Comparison of ENCODE assay signal across 1 cellular context in the genomic region with DNA sequence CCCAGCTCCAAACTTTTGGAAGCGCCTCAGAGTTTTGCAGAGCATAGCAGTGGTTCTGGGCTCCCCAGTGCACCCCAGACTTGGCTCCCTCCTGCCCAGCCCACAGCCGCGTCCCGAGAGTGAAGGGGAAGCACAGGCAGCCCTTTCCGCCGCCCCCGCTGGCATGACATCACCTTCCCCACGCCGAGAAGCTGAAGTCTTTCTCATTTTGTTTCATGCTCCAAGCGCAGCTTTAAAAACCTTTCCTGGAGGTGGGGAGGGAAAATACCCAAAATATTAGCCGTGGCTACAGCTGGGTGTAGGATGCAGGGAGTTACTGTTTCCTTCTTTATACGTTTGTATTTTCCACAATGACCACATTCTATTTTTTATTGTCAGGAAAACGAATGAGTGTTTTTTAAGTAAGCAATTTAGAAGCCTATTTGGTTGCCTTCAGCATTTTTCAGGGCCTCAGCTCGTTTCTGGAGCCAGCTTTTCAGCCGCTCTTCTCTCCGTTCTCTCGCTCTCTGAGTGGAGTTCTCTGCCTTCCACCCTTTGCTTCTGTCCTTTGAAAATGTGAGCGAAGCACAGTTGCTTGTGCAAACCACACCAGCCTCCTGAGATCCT.
TF ChIP-seq lines count a peak whose summit lies in the region.

No MANE protein-coding gene starts in this region.

TF ChIP-seq in GM12878, 131 proteins besides CTCF, POLR2A, EP300 and RAD21 (continued from another document and continues in another):
- TF ChIP-seq, protein P1, sequence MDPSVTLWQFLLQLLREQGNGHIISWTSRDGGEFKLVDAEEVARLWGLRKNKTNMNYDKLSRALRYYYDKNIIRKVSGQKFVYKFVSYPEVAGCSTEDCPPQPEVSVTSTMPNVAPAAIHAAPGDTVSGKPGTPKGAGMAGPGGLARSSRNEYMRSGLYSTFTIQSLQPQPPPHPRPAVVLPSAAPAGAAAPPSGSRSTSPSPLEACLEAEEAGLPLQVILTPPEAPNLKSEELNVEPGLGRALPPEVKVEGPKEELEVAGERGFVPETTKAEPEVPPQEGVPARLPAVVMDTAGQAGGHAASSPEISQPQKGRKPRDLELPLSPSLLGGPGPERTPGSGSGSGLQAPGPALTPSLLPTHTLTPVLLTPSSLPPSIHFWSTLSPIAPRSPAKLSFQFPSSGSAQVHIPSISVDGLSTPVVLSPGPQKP (IDR thresholded peaks at IDR 0.05; ENCODE audit: low read depth, low read length): no peak
- TF ChIP-seq, protein P2, sequence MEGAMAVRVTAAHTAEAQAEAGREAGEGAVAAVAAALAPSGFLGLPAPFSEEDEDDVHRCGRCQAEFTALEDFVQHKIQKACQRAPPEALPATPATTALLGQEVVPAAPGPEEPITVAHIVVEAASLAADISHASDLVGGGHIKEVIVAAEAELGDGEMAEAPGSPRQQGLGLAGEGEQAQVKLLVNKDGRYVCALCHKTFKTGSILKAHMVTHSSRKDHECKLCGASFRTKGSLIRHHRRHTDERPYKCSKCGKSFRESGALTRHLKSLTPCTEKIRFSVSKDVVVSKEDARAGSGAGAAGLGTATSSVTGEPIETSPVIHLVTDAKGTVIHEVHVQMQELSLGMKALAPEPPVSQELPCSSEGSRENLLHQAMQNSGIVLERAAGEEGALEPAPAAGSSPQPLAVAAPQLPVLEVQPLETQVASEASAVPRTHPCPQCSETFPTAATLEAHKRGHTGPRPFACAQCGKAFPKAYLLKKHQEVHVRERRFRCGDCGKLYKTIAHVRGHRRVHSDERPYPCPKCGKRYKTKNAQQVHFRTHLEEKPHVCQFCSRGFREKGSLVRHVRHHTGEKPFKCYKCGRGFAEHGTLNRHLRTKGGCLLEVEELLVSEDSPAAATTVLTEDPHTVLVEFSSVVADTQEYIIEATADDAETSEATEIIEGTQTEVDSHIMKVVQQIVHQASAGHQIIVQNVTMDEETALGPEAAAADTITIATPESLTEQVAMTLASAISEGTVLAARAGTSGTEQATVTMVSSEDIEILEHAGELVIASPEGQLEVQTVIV (IDR thresholded peaks at IDR 0.05; ENCODE audit: borderline replicate concordance, partially characterized antibody): no peak
- TF ChIP-seq ZNF622 (IDR thresholded peaks at IDR 0.05) (no peak), NFXL1 (IDR thresholded peaks at IDR 0.05; ENCODE audit: borderline replicate concordance) (no peak), SUZ12 (IDR thresholded peaks at IDR 0.05; ENCODE audit: unreplicated experiment) (no peak), MEF2B (IDR thresholded peaks at IDR 0.05; ENCODE audit: partially characterized antibody, poor library complexity, severe bottlenecking) (no peak), ZNF384 (IDR thresholded peaks at IDR 0.05; ENCODE audit: borderline replicate concordance, low read depth, low read length) (no peak), FOS (IDR thresholded peaks at IDR 0.05; ENCODE audit: borderline replicate concordance, extremely low read depth, insufficient read length) (no peak), ZNF274 (IDR thresholded peaks at IDR 0.05; ENCODE audit: insufficient read depth, insufficient read length) (no peak), GATAD2B (conservative IDR thresholded peaks at IDR 0.05; ENCODE audit: low read depth) (no peak), KAT2A (conservative IDR thresholded peaks at IDR 0.05; ENCODE audit: control insufficient read depth, low read depth, low read length) (no peak), SMC3 (IDR thresholded peaks at IDR 0.05; ENCODE audit: borderline replicate concordance, low read length) (no peak), SP1 (IDR thresholded peaks at IDR 0.05; ENCODE audit: low read depth, low read length) (no peak), NBN (IDR thresholded peaks at IDR 0.05) (no peak), POLR2AphosphoS5 (IDR thresholded peaks at IDR 0.05; ENCODE audit: low read length) (no peak), SRF (IDR thresholded peaks at IDR 0.05; ENCODE audit: low read depth in 2 of 2, low read length in 2 of 2) (no peak), NFIC (IDR thresholded peaks at IDR 0.05; ENCODE audit: low read depth, low read length) (peak; percentile 77; the same call in 1 of the 2 replicates), SIN3A (IDR thresholded peaks at IDR 0.05; ENCODE audit: low read depth, low read length) (no peak), CHD1 (IDR thresholded peaks at IDR 0.05; ENCODE audit: low read depth, low read length) (no peak), DPF2 (IDR thresholded peaks at IDR 0.05) (peak; percentile 54; the same call in 1 of the 2 replicates), ATF7 (IDR thresholded peaks at IDR 0.05; ENCODE audit: low read depth) (peak; percentile 94), CBX3 (IDR thresholded peaks at IDR 0.05; ENCODE audit: borderline replicate concordance, low read depth) (no peak), SIX5 (IDR thresholded peaks at IDR 0.05; ENCODE audit: low read depth, low read length, severe bottlenecking) (no peak), WRNIP1 (IDR thresholded peaks at IDR 0.05; ENCODE audit: borderline replicate concordance, low read depth, low read length) (no peak), PML (IDR thresholded peaks at IDR 0.05; ENCODE audit: low read length) (no peak), TCF7 (IDR thresholded peaks at IDR 0.05; ENCODE audit: borderline replicate concordance) (no peak), MTA3 (IDR thresholded peaks at IDR 0.05; ENCODE audit: borderline replicate concordance, low read length) (peak; percentile 30; the same call in 1 of the 2 replicates), RBBP5 (conservative IDR thresholded peaks at IDR 0.05) (no peak), HDAC6 (IDR thresholded peaks at IDR 0.05; ENCODE audit: unreplicated experiment) (no peak)
- TF ChIP-seq, protein P3, sequence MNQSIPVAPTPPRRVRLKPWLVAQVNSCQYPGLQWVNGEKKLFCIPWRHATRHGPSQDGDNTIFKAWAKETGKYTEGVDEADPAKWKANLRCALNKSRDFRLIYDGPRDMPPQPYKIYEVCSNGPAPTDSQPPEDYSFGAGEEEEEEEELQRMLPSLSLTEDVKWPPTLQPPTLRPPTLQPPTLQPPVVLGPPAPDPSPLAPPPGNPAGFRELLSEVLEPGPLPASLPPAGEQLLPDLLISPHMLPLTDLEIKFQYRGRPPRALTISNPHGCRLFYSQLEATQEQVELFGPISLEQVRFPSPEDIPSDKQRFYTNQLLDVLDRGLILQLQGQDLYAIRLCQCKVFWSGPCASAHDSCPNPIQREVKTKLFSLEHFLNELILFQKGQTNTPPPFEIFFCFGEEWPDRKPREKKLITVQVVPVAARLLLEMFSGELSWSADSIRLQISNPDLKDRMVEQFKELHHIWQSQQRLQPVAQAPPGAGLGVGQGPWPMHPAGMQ (IDR thresholded peaks at IDR 0.05; ENCODE audit: borderline replicate concordance): no peak
- TF ChIP-seq, protein P4, sequence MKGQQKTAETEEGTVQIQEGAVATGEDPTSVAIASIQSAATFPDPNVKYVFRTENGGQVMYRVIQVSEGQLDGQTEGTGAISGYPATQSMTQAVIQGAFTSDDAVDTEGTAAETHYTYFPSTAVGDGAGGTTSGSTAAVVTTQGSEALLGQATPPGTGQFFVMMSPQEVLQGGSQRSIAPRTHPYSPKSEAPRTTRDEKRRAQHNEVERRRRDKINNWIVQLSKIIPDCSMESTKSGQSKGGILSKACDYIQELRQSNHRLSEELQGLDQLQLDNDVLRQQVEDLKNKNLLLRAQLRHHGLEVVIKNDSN (IDR thresholded peaks at IDR 0.05; ENCODE audit: borderline replicate concordance, extremely low read length, insufficient read depth, low read depth, low read length): no peak
- TF ChIP-seq, protein P5, sequence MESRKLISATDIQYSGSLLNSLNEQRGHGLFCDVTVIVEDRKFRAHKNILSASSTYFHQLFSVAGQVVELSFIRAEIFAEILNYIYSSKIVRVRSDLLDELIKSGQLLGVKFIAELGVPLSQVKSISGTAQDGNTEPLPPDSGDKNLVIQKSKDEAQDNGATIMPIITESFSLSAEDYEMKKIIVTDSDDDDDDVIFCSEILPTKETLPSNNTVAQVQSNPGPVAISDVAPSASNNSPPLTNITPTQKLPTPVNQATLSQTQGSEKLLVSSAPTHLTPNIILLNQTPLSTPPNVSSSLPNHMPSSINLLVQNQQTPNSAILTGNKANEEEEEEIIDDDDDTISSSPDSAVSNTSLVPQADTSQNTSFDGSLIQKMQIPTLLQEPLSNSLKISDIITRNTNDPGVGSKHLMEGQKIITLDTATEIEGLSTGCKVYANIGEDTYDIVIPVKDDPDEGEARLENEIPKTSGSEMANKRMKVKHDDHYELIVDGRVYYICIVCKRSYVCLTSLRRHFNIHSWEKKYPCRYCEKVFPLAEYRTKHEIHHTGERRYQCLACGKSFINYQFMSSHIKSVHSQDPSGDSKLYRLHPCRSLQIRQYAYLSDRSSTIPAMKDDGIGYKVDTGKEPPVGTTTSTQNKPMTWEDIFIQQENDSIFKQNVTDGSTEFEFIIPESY (IDR thresholded peaks at IDR 0.05): no peak
- TF ChIP-seq, protein P6, sequence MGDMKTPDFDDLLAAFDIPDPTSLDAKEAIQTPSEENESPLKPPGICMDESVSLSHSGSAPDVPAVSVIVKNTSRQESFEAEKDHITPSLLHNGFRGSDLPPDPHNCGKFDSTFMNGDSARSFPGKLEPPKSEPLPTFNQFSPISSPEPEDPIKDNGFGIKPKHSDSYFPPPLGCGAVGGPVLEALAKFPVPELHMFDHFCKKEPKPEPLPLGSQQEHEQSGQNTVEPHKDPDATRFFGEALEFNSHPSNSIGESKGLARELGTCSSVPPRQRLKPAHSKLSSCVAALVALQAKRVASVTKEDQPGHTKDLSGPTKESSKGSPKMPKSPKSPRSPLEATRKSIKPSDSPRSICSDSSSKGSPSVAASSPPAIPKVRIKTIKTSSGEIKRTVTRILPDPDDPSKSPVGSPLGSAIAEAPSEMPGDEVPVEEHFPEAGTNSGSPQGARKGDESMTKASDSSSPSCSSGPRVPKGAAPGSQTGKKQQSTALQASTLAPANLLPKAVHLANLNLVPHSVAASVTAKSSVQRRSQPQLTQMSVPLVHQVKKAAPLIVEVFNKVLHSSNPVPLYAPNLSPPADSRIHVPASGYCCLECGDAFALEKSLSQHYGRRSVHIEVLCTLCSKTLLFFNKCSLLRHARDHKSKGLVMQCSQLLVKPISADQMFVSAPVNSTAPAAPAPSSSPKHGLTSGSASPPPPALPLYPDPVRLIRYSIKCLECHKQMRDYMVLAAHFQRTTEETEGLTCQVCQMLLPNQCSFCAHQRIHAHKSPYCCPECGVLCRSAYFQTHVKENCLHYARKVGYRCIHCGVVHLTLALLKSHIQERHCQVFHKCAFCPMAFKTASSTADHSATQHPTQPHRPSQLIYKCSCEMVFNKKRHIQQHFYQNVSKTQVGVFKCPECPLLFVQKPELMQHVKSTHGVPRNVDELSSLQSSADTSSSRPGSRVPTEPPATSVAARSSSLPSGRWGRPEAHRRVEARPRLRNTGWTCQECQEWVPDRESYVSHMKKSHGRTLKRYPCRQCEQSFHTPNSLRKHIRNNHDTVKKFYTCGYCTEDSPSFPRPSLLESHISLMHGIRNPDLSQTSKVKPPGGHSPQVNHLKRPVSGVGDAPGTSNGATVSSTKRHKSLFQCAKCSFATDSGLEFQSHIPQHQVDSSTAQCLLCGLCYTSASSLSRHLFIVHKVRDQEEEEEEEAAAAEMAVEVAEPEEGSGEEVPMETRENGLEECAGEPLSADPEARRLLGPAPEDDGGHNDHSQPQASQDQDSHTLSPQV (IDR thresholded peaks at IDR 0.05): no peak
- TF ChIP-seq, protein P7, sequence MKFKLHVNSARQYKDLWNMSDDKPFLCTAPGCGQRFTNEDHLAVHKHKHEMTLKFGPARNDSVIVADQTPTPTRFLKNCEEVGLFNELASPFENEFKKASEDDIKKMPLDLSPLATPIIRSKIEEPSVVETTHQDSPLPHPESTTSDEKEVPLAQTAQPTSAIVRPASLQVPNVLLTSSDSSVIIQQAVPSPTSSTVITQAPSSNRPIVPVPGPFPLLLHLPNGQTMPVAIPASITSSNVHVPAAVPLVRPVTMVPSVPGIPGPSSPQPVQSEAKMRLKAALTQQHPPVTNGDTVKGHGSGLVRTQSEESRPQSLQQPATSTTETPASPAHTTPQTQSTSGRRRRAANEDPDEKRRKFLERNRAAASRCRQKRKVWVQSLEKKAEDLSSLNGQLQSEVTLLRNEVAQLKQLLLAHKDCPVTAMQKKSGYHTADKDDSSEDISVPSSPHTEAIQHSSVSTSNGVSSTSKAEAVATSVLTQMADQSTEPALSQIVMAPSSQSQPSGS (IDR thresholded peaks at IDR 0.05; ENCODE audit: low read length): peak; percentile 96
- TF ChIP-seq, protein P8, sequence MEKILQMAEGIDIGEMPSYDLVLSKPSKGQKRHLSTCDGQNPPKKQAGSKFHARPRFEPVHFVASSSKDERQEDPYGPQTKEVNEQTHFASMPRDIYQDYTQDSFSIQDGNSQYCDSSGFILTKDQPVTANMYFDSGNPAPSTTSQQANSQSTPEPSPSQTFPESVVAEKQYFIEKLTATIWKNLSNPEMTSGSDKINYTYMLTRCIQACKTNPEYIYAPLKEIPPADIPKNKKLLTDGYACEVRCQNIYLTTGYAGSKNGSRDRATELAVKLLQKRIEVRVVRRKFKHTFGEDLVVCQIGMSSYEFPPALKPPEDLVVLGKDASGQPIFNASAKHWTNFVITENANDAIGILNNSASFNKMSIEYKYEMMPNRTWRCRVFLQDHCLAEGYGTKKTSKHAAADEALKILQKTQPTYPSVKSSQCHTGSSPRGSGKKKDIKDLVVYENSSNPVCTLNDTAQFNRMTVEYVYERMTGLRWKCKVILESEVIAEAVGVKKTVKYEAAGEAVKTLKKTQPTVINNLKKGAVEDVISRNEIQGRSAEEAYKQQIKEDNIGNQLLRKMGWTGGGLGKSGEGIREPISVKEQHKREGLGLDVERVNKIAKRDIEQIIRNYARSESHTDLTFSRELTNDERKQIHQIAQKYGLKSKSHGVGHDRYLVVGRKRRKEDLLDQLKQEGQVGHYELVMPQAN (conservative IDR thresholded peaks at IDR 0.05): no peak
- TF ChIP-seq, protein P9, sequence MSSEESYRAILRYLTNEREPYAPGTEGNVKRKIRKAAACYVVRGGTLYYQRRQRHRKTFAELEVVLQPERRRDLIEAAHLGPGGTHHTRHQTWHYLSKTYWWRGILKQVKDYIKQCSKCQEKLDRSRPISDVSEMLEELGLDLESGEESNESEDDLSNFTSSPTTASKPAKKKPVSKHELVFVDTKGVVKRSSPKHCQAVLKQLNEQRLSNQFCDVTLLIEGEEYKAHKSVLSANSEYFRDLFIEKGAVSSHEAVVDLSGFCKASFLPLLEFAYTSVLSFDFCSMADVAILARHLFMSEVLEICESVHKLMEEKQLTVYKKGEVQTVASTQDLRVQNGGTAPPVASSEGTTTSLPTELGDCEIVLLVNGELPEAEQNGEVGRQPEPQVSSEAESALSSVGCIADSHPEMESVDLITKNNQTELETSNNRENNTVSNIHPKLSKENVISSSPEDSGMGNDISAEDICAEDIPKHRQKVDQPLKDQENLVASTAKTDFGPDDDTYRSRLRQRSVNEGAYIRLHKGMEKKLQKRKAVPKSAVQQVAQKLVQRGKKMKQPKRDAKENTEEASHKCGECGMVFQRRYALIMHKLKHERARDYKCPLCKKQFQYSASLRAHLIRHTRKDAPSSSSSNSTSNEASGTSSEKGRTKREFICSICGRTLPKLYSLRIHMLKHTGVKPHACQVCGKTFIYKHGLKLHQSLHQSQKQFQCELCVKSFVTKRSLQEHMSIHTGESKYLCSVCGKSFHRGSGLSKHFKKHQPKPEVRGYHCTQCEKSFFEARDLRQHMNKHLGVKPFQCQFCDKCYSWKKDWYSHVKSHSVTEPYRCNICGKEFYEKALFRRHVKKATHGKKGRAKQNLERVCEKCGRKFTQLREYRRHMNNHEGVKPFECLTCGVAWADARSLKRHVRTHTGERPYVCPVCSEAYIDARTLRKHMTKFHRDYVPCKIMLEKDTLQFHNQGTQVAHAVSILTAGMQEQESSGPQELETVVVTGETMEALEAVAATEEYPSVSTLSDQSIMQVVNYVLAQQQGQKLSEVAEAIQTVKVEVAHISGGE (CRISPR knock-in tag; IDR thresholded peaks at IDR 0.05): no peak
